Comparison of ENCODE assay signal across 9 cellular contexts in the genomic region with DNA sequence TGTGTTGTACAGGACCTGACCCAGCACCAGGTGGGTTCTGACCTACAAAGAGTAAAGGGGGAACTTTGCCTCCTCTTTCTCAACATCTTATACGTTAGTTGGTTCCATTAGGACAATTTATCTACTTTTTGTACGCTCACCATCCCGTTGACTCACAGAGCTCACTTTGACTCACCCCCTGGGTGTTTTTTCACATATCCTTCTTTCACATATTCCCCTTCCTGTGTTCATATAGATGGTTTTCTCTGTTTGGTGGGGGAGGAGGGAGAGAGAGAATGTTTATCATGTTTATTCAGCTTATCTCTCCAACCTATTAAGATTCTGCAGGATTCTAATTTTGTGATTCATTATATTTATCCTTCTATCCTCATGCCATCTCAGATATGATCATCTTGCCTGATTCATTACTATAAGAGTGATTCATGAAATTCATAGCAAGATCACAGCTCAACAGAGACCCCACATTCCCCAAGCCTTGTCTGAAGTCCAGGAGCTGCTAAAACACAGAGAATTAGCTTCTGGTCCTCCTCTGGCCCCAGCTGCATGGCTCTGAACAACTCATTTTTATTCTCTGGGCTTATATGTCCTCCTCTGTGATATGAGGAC. TPM values are rescaled to one million over a fixed set of nuclear protein-coding genes. Genes with fewer than 3 reads are reported as not detected.
DNase-seq lines count a peak whose midpoint lies in the region; ATAC-seq and TF ChIP-seq lines count a peak whose summit lies in the region.
"Had no signal": no experiment of that assay in that cellular context is flagged by ENCODE, and none has a peak within 500 bp of the region (broad histone marks: within the 10 kb centered on the region; RNA-seq: fewer than 3 reads in every experiment).

No MANE protein-coding gene starts in this region.

- TF ChIP-seq CTCF in uterus (IDR thresholded peaks at IDR 0.05) (no peak), thyroid gland (IDR thresholded peaks at IDR 0.05) (no peak), testis (IDR thresholded peaks at IDR 0.05) (no peak)

- H3K27ac Mint-ChIP-seq in activated CD4-positive, alpha-beta T cell treated with anti-CD3 and anti-CD28 coated beads, Interleukin-2, amount 10 ng/mL, durations not matched to agents 7 days and 5 days, result peak overlapping the region; percentile 100

- H3K4me3 ChIP-seq in uterus (no peak overlapping the region), thyroid gland (replicated peaks in 1 of 3) (no peak overlapping the region), testis (no peak overlapping the region)

- H3K27me3 ChIP-seq in uterus (no peaks in the 10 kb centered on the region), thyroid gland (no peaks in the 10 kb centered on the region), testis (no peaks in the 10 kb centered on the region)

- intact Hi-C loops in uterus (cut with DNase I; ENCODE audit: low total_unique reads), result no loop called here
- intact Hi-C loops in thyroid gland (cut with DNase I), result no loop called here
- intact Hi-C loops in testis (cut with DNase I; ENCODE audit: low total_unique reads), result no loop called here

- no peaks in the 10 kb centered on the region for H3K9me3 Mint-ChIP-seq in activated CD4-positive, alpha-beta T cell treated with anti-CD3 and anti-CD28 coated beads, Interleukin-2, amount 10 ng/mL, durations not matched to agents 7 days and 5 days

- H3K36me3 ChIP-seq in uterus (no peaks in the 10 kb centered on the region), thyroid gland (no peaks in the 10 kb centered on the region), testis (ENCODE audit: low read depth, missing control alignments) (no peaks in the 10 kb centered on the region)

- peak; percentile 92 for DNase-seq in Daoy (ENCODE audit: low read depth)
- peak; percentile 61 for DNase-seq in activated CD4-positive, alpha-beta T cell treated with anti-CD3 and anti-CD28 coated beads, Interleukin-2, amount 10 ng/mL, durations not matched to agents 7 days and 5 days
- DNase-seq in kidney tubule cell (ENCODE audit: low spot score), result peak; percentile 18
- DNase-seq in uterus, result no peak
- DNase-seq in thyroid gland, result no peak
- DNase-seq in 8988T, result no peak
- no peak for DNase-seq in testis
- DNase-seq: NCI-H526 treated with DMSO at 0.1 percent for 48 hours had no signal

- POLR2A ChIA-PET in activated CD4-positive, alpha-beta T cell treated with anti-CD3 and anti-CD28 coated beads, Interleukin-2, amount 10 ng/mL, durations not matched to agents 7 days and 5 days (lab: Charles Lee), result interaction anchor here (0.9 to 7.6 kb wide), 6 partner anchors 12 to 488 kb away, joined by 3 to 143 read pairs (median 4); no protein-coding TSS in a partner anchor

- TF ChIP-seq POLR2A in uterus (IDR thresholded peaks at IDR 0.05) (no peak), thyroid gland (IDR thresholded peaks at IDR 0.05) (no peak), testis (IDR thresholded peaks at IDR 0.05) (no peak)

- peaks cover 31% of the 10 kb centered on the region for H3K36me3 Mint-ChIP-seq in activated CD4-positive, alpha-beta T cell treated with anti-CD3 and anti-CD28 coated beads, Interleukin-2, amount 10 ng/mL, durations not matched to agents 7 days and 5 days (ENCODE audit: low read depth)

- CTCF ChIA-PET in activated CD4-positive, alpha-beta T cell treated with anti-CD3 and anti-CD28 coated beads, Interleukin-2, amount 10 ng/mL, durations not matched to agents 7 days and 5 days (lab: Charles Lee), result interaction anchor here (0.6 to 12.5 kb wide), 11 partner anchors 9 to 530 kb away, joined by 3 to 176 read pairs (median 5); no protein-coding TSS in a partner anchor

- H3K4me3 Mint-ChIP-seq in activated CD4-positive, alpha-beta T cell treated with anti-CD3 and anti-CD28 coated beads, Interleukin-2, amount 10 ng/mL, durations not matched to agents 7 days and 5 days, result peak overlapping the region; percentile 73

- H3K27ac ChIP-seq in uterus (no peak overlapping the region), thyroid gland (no peak overlapping the region), testis (no peak overlapping the region)

- H3K4me1 ChIP-seq in uterus (no peaks in the 10 kb centered on the region), thyroid gland (no peaks in the 10 kb centered on the region), testis (no peaks in the 10 kb centered on the region)

- no peaks in the 10 kb centered on the region for H3K27me3 Mint-ChIP-seq in activated CD4-positive, alpha-beta T cell treated with anti-CD3 and anti-CD28 coated beads, Interleukin-2, amount 10 ng/mL, durations not matched to agents 7 days and 5 days

- H3K4me1 Mint-ChIP-seq in activated CD4-positive, alpha-beta T cell treated with anti-CD3 and anti-CD28 coated beads, Interleukin-2, amount 10 ng/mL, durations not matched to agents 7 days and 5 days, result peaks cover 95% of the 10 kb centered on the region

- 72 to 82% methylated on average over 3 of the region's 3 CpGs for WGBS in thyroid gland, 2 donors
- 74 to 80% methylated on average over 3 of the region's 3 CpGs for WGBS in testis, 2 donors

- peak; percentile 13 for ATAC-seq in HG02973 (IDR thresholded peaks at IDR 0.05; ENCODE audit: unreplicated experiment)

- H3K9me3 ChIP-seq in uterus, result no peaks in the 10 kb centered on the region
- H3K9me3 ChIP-seq in thyroid gland, result no peaks in the 10 kb centered on the region
- H3K9me3 ChIP-seq in testis, result no peaks in the 10 kb centered on the region

RNA-seq across cellular contexts. Expression of gene PRSS2, which starts 37.2 kb away (rescaled TPM):
- total RNA-seq in Daoy (2014; rRNA removed; shearing (Covaris generic)), result not detected in 2 replicates
- not detected for total RNA-seq in activated CD4-positive, alpha-beta T cell treated with anti-CD3 and anti-CD28 coated beads, Interleukin-2, amount 10 ng/mL, durations not matched to agents 7 days and 5 days
- total RNA-seq in uterus (not detected), thyroid gland (not detected), testis (not detected)
- not detected for polyA plus RNA-seq in testis (ENCODE audit: insufficient read depth, low read depth, low replicate concordance)

RNA-seq across cellular contexts. Expression of gene EPHB6, which starts 46.9 kb away (rescaled TPM):
- 12.9 and 20.4 TPM in 2 replicates for total RNA-seq in Daoy (2014; rRNA removed; shearing (Covaris generic))
- 10 to 100 TPM; 28.6 to 29.1 TPM for total RNA-seq in activated CD4-positive, alpha-beta T cell treated with anti-CD3 and anti-CD28 coated beads, Interleukin-2, amount 10 ng/mL, durations not matched to agents 7 days and 5 days
- total RNA-seq in uterus (10 to 100 TPM in 3 of 4 donors, 1 to 10 TPM in 1; 1.5 to 34.6 (median 21.9) TPM), thyroid gland (10 to 100 TPM; 20.0 to 46.2 (median 27.4) TPM), testis (10 to 100 TPM; 47.3 to 52.0 TPM)
- polyA plus RNA-seq in testis (ENCODE audit: insufficient read depth, low read depth, low replicate concordance), result 38.1 TPM

RNA-seq across cellular contexts. Expression of gene PRSS1, which starts 58.7 kb away (rescaled TPM):
- not detected in 2 replicates for total RNA-seq in Daoy (2014; rRNA removed; shearing (Covaris generic))
- total RNA-seq in activated CD4-positive, alpha-beta T cell treated with anti-CD3 and anti-CD28 coated beads, Interleukin-2, amount 10 ng/mL, durations not matched to agents 7 days and 5 days, result not detected
- 1 to 10 TPM in 1 of 4 donors, not detected in 3; 1.0 TPM for total RNA-seq in uterus
- total RNA-seq in thyroid gland, result 1 to 10 TPM in 1 of 4 donors, not detected in 3; 1.2 TPM
- total RNA-seq in testis, result not detected
- not detected for polyA plus RNA-seq in testis (ENCODE audit: insufficient read depth, low read depth, low replicate concordance)

Comparison
In these comparisons a context has a peak if more than half of its experiments do, and no peak if none do; other contexts are left out.
1. DNase-seq: peak in Daoy (single experiment), activated CD4-positive, alpha-beta T cell treated with anti-CD3 and anti-CD28 coated beads, Interleukin-2, amount 10 ng/mL, durations not matched to agents 7 days and 5 days (single experiment) and kidney tubule cell (single experiment); none in uterus (0 of 2), thyroid gland (0 of 2), 8988T (single experiment) and testis (single experiment).